ENCODE assay signal across 8 cellular contexts in genomic region chr1:179366093-179366800, GRCh38. TPM values are rescaled to one million over a fixed set of nuclear protein-coding genes. Genes with fewer than 3 reads are reported as not detected.
A peak's percentile ranks its signal among the peaks of the same experiment; 100 is the strongest.
DNase-seq lines count a peak whose midpoint lies in the region; ATAC-seq lines count a peak whose summit lies in the region.

No MANE protein-coding gene starts in this region.

- H3K4me1 ChIP-seq in BLaER1 treated with 17β-estradiol and CSF1 and Interleukin-3, amounts not matched to agents 10 nM and 100 nM: peaks cover 11 to 20% (median 16%) of the 10 kb centered on the region in 10 experiments; a peak in 17 of 20 replicates
- no peaks in the 10 kb centered on the region for H3K4me1 ChIP-seq in right cardiac atrium (ENCODE audit: control insufficient read depth, insufficient read depth, low read length)

- CTCF ChIA-PET in activated CD8-positive, alpha-beta T cell treated with anti-CD3 and anti-CD28 coated beads, Interleukin-2, amount 10 ng/mL, durations not matched to agents 7 days and 5 days (lab: Charles Lee): interaction anchor here (0.5 to 4.7 kb wide), 10 partner anchors 10 to 552 kb away, joined by 3 to 26 read pairs (median 4); partner anchors contain the start of gene SOAT1

- no peaks in the 10 kb centered on the region for H3K27me3 Mint-ChIP-seq in activated CD8-positive, alpha-beta T cell treated with anti-CD3 and anti-CD28 coated beads, Interleukin-2, amount 10 ng/mL, durations not matched to agents 7 days and 5 days (ENCODE audit: low read depth)

- H3K27me3 ChIP-seq in BLaER1 treated with 17β-estradiol and CSF1 and Interleukin-3, amounts not matched to agents 10 nM and 100 nM: no peaks in the 10 kb centered on the region
- H3K27me3 ChIP-seq in right cardiac atrium (ENCODE audit: control insufficient read depth, insufficient read depth): no peaks in the 10 kb centered on the region

- 4% methylated on average over 28 of the region's 28 CpGs for WGBS in right cardiac atrium

- no peaks in the 10 kb centered on the region for H3K9me3 Mint-ChIP-seq in activated CD8-positive, alpha-beta T cell treated with anti-CD3 and anti-CD28 coated beads, Interleukin-2, amount 10 ng/mL, durations not matched to agents 7 days and 5 days (ENCODE audit: insufficient read depth)

- peak; percentile 30 for ATAC-seq in GM19324 (IDR thresholded peaks at IDR 0.05; ENCODE audit: low FRiP score, unreplicated experiment)
- ATAC-seq in HG03571 (IDR thresholded peaks at IDR 0.05; ENCODE audit: unreplicated experiment): peak; percentile 15
- no peak for ATAC-seq in activated CD8-positive, alpha-beta T cell treated with anti-CD3 and anti-CD28 coated beads, Interleukin-2, amount 10 ng/mL, durations not matched to agents 7 days and 5 days
- ATAC-seq in right cardiac atrium: no peak
- ATAC-seq in GM19328 (IDR thresholded peaks at IDR 0.05; ENCODE audit: unreplicated experiment): no peak

- intact Hi-C loops in right cardiac atrium (cut with DNase I): loop anchor here (5.0 to 10.0 kb wide), 3 partner anchors 71 to 284 kb away; partner anchors contain the start of genes TOR3A (in 3 of the 4) and SOAT1 (in 2 of the 4)

- peak overlapping the region; percentile 68 to 88 (median 74) for H3K4me3 ChIP-seq in BLaER1 treated with 17β-estradiol and CSF1 and Interleukin-3, amounts not matched to agents 10 nM and 100 nM
- peak overlapping the region; percentile 62 for H3K4me3 ChIP-seq in right cardiac atrium (ENCODE audit: low read length)
- H3K4me3 ChIP-seq in skeletal muscle cell (ENCODE audit: low read depth, low read length): peak overlapping the region; percentile 70

- H3K36me3 ChIP-seq in BLaER1 treated with 17β-estradiol and CSF1 and Interleukin-3, amounts not matched to agents 10 nM and 100 nM: no peaks in the 10 kb centered on the region

- no peak for DNase-seq in activated CD8-positive, alpha-beta T cell treated with anti-CD3 and anti-CD28 coated beads, Interleukin-2, amount 10 ng/mL, durations not matched to agents 7 days and 5 days
- DNase-seq in right cardiac atrium: peak in 1 of 3 donors; percentile 58
- no peak for DNase-seq in skeletal muscle cell (ENCODE audit: low read depth)
- no peak for DNase-seq in NCI-H1694 treated with DMSO at 0.1 percent for 48 hours (lab: John Stamatoyannopoulos, UW)

- peak overlapping the region; percentile 100 for H3K27ac Mint-ChIP-seq in activated CD8-positive, alpha-beta T cell treated with anti-CD3 and anti-CD28 coated beads, Interleukin-2, amount 10 ng/mL, durations not matched to agents 7 days and 5 days

- H3K4me2 ChIP-seq in BLaER1 treated with 17β-estradiol and CSF1 and Interleukin-3, amounts not matched to agents 10 nM and 100 nM: peak overlapping the region; percentile 72 to 94 (median 86)

- H4K20me1 ChIP-seq in BLaER1 treated with 17β-estradiol and CSF1 and Interleukin-3, amounts not matched to agents 10 nM and 100 nM: no peaks in the 10 kb centered on the region

- POLR2A ChIA-PET in activated CD8-positive, alpha-beta T cell treated with anti-CD3 and anti-CD28 coated beads, Interleukin-2, amount 10 ng/mL, durations not matched to agents 7 days and 5 days (lab: Charles Lee): interaction anchor here (0.7 to 2.0 kb wide), 4 partner anchors 72 to 343 kb away, joined by 3 to 16 read pairs (median 4); partner anchors contain the start of genes SOAT1 and TOR3A

- no peaks in the 10 kb centered on the region for H3K9me3 ChIP-seq in BLaER1 treated with 17β-estradiol and CSF1 and Interleukin-3, amounts not matched to agents 10 nM and 100 nM (replicated peaks in 1 of 11)
- H3K9me3 ChIP-seq in right cardiac atrium (ENCODE audit: control insufficient read depth, low read length): no peaks in the 10 kb centered on the region

- H3K27ac ChIP-seq in BLaER1 treated with 17β-estradiol and CSF1 and Interleukin-3, amounts not matched to agents 10 nM and 100 nM: peak overlapping the region; percentile 91 to 97 (median 95)
- peak overlapping the region; percentile 89 for H3K27ac ChIP-seq in right cardiac atrium (ENCODE audit: low read length)

- peak overlapping the region; percentile 83 to 96 (median 92) for H3K9ac ChIP-seq in BLaER1 treated with 17β-estradiol and CSF1 and Interleukin-3, amounts not matched to agents 10 nM and 100 nM

- H3K4me3 Mint-ChIP-seq in activated CD8-positive, alpha-beta T cell treated with anti-CD3 and anti-CD28 coated beads, Interleukin-2, amount 10 ng/mL, durations not matched to agents 7 days and 5 days: peak overlapping the region; percentile 93

- H3K36me3 Mint-ChIP-seq in activated CD8-positive, alpha-beta T cell treated with anti-CD3 and anti-CD28 coated beads, Interleukin-2, amount 10 ng/mL, durations not matched to agents 7 days and 5 days (ENCODE audit: low read depth): no peaks in the 10 kb centered on the region

- H3K4me1 Mint-ChIP-seq in activated CD8-positive, alpha-beta T cell treated with anti-CD3 and anti-CD28 coated beads, Interleukin-2, amount 10 ng/mL, durations not matched to agents 7 days and 5 days (ENCODE audit: low read depth): peaks cover 7% of the 10 kb centered on the region

RNA-seq across cellular contexts. Expression of gene AXDND1, which starts 0.5 kb away (rescaled TPM):
- 1 to 10 TPM; 1.4 TPM for total RNA-seq in activated CD8-positive, alpha-beta T cell treated with anti-CD3 and anti-CD28 coated beads, Interleukin-2, amount 10 ng/mL, durations not matched to agents 7 days and 5 days
- total RNA-seq in right cardiac atrium: not detected
- polyA plus RNA-seq in right cardiac atrium: not detected

Comparison
In these comparisons a context has a peak if more than half of its experiments do, and no peak if none do; other contexts are left out.
1. ATAC-seq: peak in GM19324 (single experiment) and HG03571 (single experiment); none in activated CD8-positive, alpha-beta T cell treated with anti-CD3 and anti-CD28 coated beads, Interleukin-2, amount 10 ng/mL, durations not matched to agents 7 days and 5 days (single experiment), right cardiac atrium (0 of 2) and GM19328 (single experiment).
2. Peak in every context shown above with its lines, with median percentiles within 50 percentile points of each other: H3K4me3 ChIP-seq.